ENCODE assay signal across 2 cellular contexts in genomic region chr15:66588537-66588936, GRCh38.
TF ChIP-seq lines count a peak whose summit lies in the region.

No MANE protein-coding gene starts in this region.

TF ChIP-seq in IMR-90, 13 proteins besides CTCF, POLR2A, EP300 and RAD21:
- TF ChIP-seq, protein P1, sequence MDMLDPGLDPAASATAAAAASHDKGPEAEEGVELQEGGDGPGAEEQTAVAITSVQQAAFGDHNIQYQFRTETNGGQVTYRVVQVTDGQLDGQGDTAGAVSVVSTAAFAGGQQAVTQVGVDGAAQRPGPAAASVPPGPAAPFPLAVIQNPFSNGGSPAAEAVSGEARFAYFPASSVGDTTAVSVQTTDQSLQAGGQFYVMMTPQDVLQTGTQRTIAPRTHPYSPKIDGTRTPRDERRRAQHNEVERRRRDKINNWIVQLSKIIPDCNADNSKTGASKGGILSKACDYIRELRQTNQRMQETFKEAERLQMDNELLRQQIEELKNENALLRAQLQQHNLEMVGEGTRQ (IDR thresholded peaks at IDR 0.05; ENCODE audit: low read depth, low read length), result no peak
- no peak for TF ChIP-seq MAFK (IDR thresholded peaks at IDR 0.05; ENCODE audit: low read depth, low read length)
- TF ChIP-seq FOS (IDR thresholded peaks at IDR 0.05; ENCODE audit: low read depth, low read length), result no peak
- no peak for TF ChIP-seq BHLHE40 (IDR thresholded peaks at IDR 0.05; ENCODE audit: low read depth, low read length)
- no peak for TF ChIP-seq RCOR1 (IDR thresholded peaks at IDR 0.05; ENCODE audit: insufficient replicate concordance, low read length)
- no peak for TF ChIP-seq MXI1 (IDR thresholded peaks at IDR 0.05; ENCODE audit: borderline replicate concordance, low read depth, low read length)
- no peak for TF ChIP-seq CEBPB (IDR thresholded peaks at IDR 0.05; ENCODE audit: low read depth, low read length)
- no peak for TF ChIP-seq ELK1 (IDR thresholded peaks at IDR 0.05; ENCODE audit: borderline replicate concordance, low read depth, low read length)
- no peak for TF ChIP-seq CHD1 (IDR thresholded peaks at IDR 0.05; ENCODE audit: low read depth, low read length)
- no peak for TF ChIP-seq RFX5 (IDR thresholded peaks at IDR 0.05; ENCODE audit: low read depth, low read length)
- TF ChIP-seq MAZ (IDR thresholded peaks at IDR 0.05; ENCODE audit: borderline replicate concordance, low read depth, low read length), result no peak
- TF ChIP-seq SMC3 (IDR thresholded peaks at IDR 0.05; ENCODE audit: low read depth, low read length), result no peak
- no peak for TF ChIP-seq NFE2L2 (IDR thresholded peaks at IDR 0.05; ENCODE audit: low read depth, low read length)

TF ChIP-seq in GM12878, 131 proteins besides CTCF, POLR2A, EP300 and RAD21:
- no peak for TF ChIP-seq RELB (IDR thresholded peaks at IDR 0.05; ENCODE audit: low read depth)
- TF ChIP-seq PML (IDR thresholded peaks at IDR 0.05; ENCODE audit: low read length), result no peak
- TF ChIP-seq SIN3A (IDR thresholded peaks at IDR 0.05; ENCODE audit: low read depth, low read length), result no peak
- TF ChIP-seq SMAD5 (IDR thresholded peaks at IDR 0.05; ENCODE audit: low read depth), result no peak
- no peak for TF ChIP-seq SP1 (IDR thresholded peaks at IDR 0.05; ENCODE audit: low read depth, low read length)
- TF ChIP-seq PKNOX1 (IDR thresholded peaks at IDR 0.05), result no peak
- TF ChIP-seq ZNF622 (IDR thresholded peaks at IDR 0.05), result no peak
- no peak for TF ChIP-seq SREBF1 (IDR thresholded peaks at IDR 0.05; ENCODE audit: low read length)
- no peak for TF ChIP-seq PAX5 (IDR thresholded peaks at IDR 0.05; ENCODE audit: borderline replicate concordance, low read depth, low read length)
- TF ChIP-seq MTA2 (IDR thresholded peaks at IDR 0.05; ENCODE audit: low read depth), result no peak
- TF ChIP-seq SMAD1 (IDR thresholded peaks at IDR 0.05; ENCODE audit: low read depth, partially characterized antibody), result no peak
- TF ChIP-seq BCL3 (IDR thresholded peaks at IDR 0.05; ENCODE audit: borderline replicate concordance, insufficient read depth, low read depth, low read length, poor library complexity, severe bottlenecking), result no peak
- TF ChIP-seq BACH1 (IDR thresholded peaks at IDR 0.05; ENCODE audit: borderline replicate concordance), result no peak
- no peak for TF ChIP-seq NFYA (IDR thresholded peaks at IDR 0.05; ENCODE audit: borderline replicate concordance, low read depth, low read length)
- TF ChIP-seq JUNB (IDR thresholded peaks at IDR 0.05), result no peak
- TF ChIP-seq ZSCAN29 (IDR thresholded peaks at IDR 0.05), result no peak
- no peak for TF ChIP-seq RFX5 (IDR thresholded peaks at IDR 0.05; ENCODE audit: low read depth, low read length)
